In genomic region chr2:97112320-97113049, GRCh38 we compare ENCODE assay signal across 8 cellular contexts. TPM values are rescaled to one million over a fixed set of nuclear protein-coding genes. Genes with fewer than 3 reads are reported as not detected.
A peak's percentile ranks its signal among the peaks of the same experiment; 100 is the strongest.
DNase-seq lines count a peak whose midpoint lies in the region; ATAC-seq and TF ChIP-seq lines count a peak whose summit lies in the region.
"Not testable (repeated sequence)": the region's sequence is repeated elsewhere in the genome, so short reads cannot be mapped to it uniquely, and the experiment has no call there.

No MANE protein-coding gene starts in this region.

- 0 to 2% methylated on average over 10 to 12 of the region's 44 CpGs for WGBS in mesodermal cell (ENCODE audit: insufficient coverage in 2 of 2), 2 experiments

- peak overlapping the region; percentile 88 for H3K27ac Mint-ChIP-seq in T-cell
- H3K27ac Mint-ChIP-seq in activated naive CD8-positive, alpha-beta T cell treated with anti-CD3 and anti-CD28 coated beads for 36 hours: peak overlapping the region; percentile 89

- H3K27ac ChIP-seq in mesodermal cell (ENCODE audit: low read depth, low read length, severe bottlenecking): peak overlapping the region; percentile 69

- H3K9me3 Mint-ChIP-seq in T-cell; activated naive CD8-positive, alpha-beta T cell treated with anti-CD3 and anti-CD28 coated beads for 36 hours: not testable (repeated sequence)

- not testable (repeated sequence) for H3K4me1 Mint-ChIP-seq in T-cell; activated naive CD8-positive, alpha-beta T cell treated with anti-CD3 and anti-CD28 coated beads for 36 hours

- POLR2A ChIA-PET in T-cell (lab: Charles Lee): not testable (repeated sequence)

- H3K4me3 Mint-ChIP-seq in T-cell: peak overlapping the region; percentile 83 to 99 (median 83)
- peak overlapping the region; percentile 82 for H3K4me3 Mint-ChIP-seq in activated naive CD8-positive, alpha-beta T cell treated with anti-CD3 and anti-CD28 coated beads for 36 hours

- not testable (repeated sequence) for H3K36me3 ChIP-seq in mesodermal cell (ENCODE audit: control insufficient read depth, insufficient read depth, low read length)

- ATAC-seq in GM18907 (IDR thresholded peaks at IDR 0.05; ENCODE audit: unreplicated experiment): peak; percentile 72
- ATAC-seq in HG03439 (IDR thresholded peaks at IDR 0.05; ENCODE audit: unreplicated experiment): peak; percentile 66
- ATAC-seq in T-cell (replicated peaks in 1 of 4): peak; percentile 52 to 67 (median 60)

- H3K27me3 Mint-ChIP-seq in T-cell: peaks cover 10 to 13% of the 10 kb centered on the region in 2 donors
- H3K27me3 Mint-ChIP-seq in activated naive CD8-positive, alpha-beta T cell treated with anti-CD3 and anti-CD28 coated beads for 36 hours: not testable (repeated sequence)

- H3K36me3 Mint-ChIP-seq in T-cell; activated naive CD8-positive, alpha-beta T cell treated with anti-CD3 and anti-CD28 coated beads for 36 hours: not testable (repeated sequence)

- TF ChIP-seq CTCF in AG09309 (IDR thresholded peaks at IDR 0.05; ENCODE audit: control insufficient read depth, insufficient read depth, low read depth, low read length, missing control alignments): peak; percentile 62
- TF ChIP-seq CTCF in fibroblast of pulmonary artery (IDR thresholded peaks at IDR 0.05; ENCODE audit: low read length, missing control alignments): peak; percentile 60

- CTCF ChIA-PET in T-cell (lab: Charles Lee): interaction anchor here in 1 of 2 donors (0.7 to 1.6 kb wide), 6 partner anchors 17 to 350 kb away, joined by 3 to 7 read pairs (median 4); partner anchors contain the start of genes ANKRD39 and CNNM3

- DNase-seq in AG09309 (ENCODE audit: low read depth): not testable (repeated sequence)
- DNase-seq in T-cell (peak in 31 of 34 experiments; percentile 9 to 67 (median 43)), fibroblast of pulmonary artery (ENCODE audit: low read depth) (peak; percentile 44)
- DNase-seq in activated naive CD8-positive, alpha-beta T cell treated with anti-CD3 and anti-CD28 coated beads for 36 hours: peak; percentile 51
- DNase-seq in stimulated activated CD4-positive, alpha-beta T cell treated with anti-CD3 and anti-CD28 coated beads, Interleukin-1b, Interleukin-23, amount 100 ng/mL, for 48 hours: peak; percentile 38

- H3K9me3 ChIP-seq in mesodermal cell (ENCODE audit: control insufficient read depth, low read length): not testable (repeated sequence)

- peak overlapping the region; percentile 68 for H3K4me3 ChIP-seq in AG09309 (ENCODE audit: control insufficient read depth, low read depth, low read length)
- peak overlapping the region; percentile 72 for H3K4me3 ChIP-seq in fibroblast of pulmonary artery (replicated peaks; ENCODE audit: low read depth, low read length)
- peak overlapping the region; percentile 54 for H3K4me3 ChIP-seq in mesodermal cell (ENCODE audit: extremely low read depth, insufficient read depth, low read length, poor library complexity, severe bottlenecking)

- H3K4me1 ChIP-seq in mesodermal cell (ENCODE audit: control insufficient read depth, insufficient read depth, low read length, poor library complexity, severe bottlenecking): not testable (repeated sequence)

RNA-seq across cellular contexts. Expression of gene ANKRD36, which starts 0.5 kb away (rescaled TPM):
- 10 to 100 TPM; 50.5 to 83.6 (median 57.1) TPM for total RNA-seq in T-cell
- 10 to 100 TPM; 14.6 to 16.8 TPM for total RNA-seq in activated naive CD8-positive, alpha-beta T cell treated with anti-CD3 and anti-CD28 coated beads for 36 hours
- 8.9 TPM for polyA plus RNA-seq in mesodermal cell (2013, experiment 1 of 2)
- polyA plus RNA-seq in mesodermal cell (2013, experiment 2 of 2): 12.9 TPM

RNA-seq across cellular contexts. Expression of gene FAHD2B, which starts 17.8 kb away (rescaled TPM):
- total RNA-seq in T-cell: 10 to 100 TPM; 12.9 to 23.8 (median 16.2) TPM
- 10 to 100 TPM; 19.3 to 20.5 TPM for total RNA-seq in activated naive CD8-positive, alpha-beta T cell treated with anti-CD3 and anti-CD28 coated beads for 36 hours
- polyA plus RNA-seq in mesodermal cell (2013, experiment 1 of 2): 21.9 TPM
- 19.7 TPM for polyA plus RNA-seq in mesodermal cell (2013, experiment 2 of 2)
